In the genomic region with DNA sequence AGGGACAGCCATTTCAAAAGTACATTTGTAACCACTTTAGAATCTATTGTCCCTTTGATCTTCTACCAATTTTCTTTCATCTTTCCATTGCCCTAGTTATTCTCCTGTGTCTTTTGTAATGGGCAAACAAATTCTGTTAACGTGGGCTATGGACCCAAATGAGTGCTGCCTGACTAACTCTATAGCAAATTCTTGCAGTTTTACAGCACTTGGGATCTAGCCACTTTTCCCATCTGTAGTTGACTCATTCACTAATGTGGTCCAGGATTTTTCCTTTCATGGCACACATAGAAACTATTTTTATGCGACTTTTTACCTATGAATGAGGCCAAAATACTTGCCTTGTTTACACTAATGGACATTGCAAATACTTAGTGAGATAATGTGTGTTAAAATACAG, we compare ENCODE assay signal across 30 cellular contexts. TPM values are rescaled to one million over a fixed set of nuclear protein-coding genes. Genes with fewer than 3 reads are reported as not detected.
A peak's percentile ranks its signal among the peaks of the same experiment; 100 is the strongest.
DNase-seq lines count a peak whose midpoint lies in the region; ATAC-seq and TF ChIP-seq lines count a peak whose summit lies in the region.
"Had no signal": no experiment of that assay in that cellular context is flagged by ENCODE, and none has a peak within 500 bp of the region (broad histone marks: within the 10 kb centered on the region; RNA-seq: fewer than 3 reads in every experiment).

No MANE protein-coding gene starts in this region.

- no peaks in the 10 kb centered on the region for H3K4me1 ChIP-seq in testis
- no peaks in the 10 kb centered on the region for H3K4me1 ChIP-seq in heart left ventricle
- H3K4me1 ChIP-seq: gastroesophageal sphincter, left lung, sigmoid colon had no signal

- H3K9me3 ChIP-seq in testis (no peaks in the 10 kb centered on the region), heart left ventricle (no peaks in the 10 kb centered on the region)
- H3K9me3 ChIP-seq: gastroesophageal sphincter, HAP-1, left lung, sigmoid colon had no signal

- no peak overlapping the region for H3K4me3 ChIP-seq in AG09309 (ENCODE audit: control insufficient read depth, low read depth, low read length)
- H3K4me3 ChIP-seq in astrocyte of the spinal cord (ENCODE audit: low read depth, low read length), result no peak overlapping the region
- no peak overlapping the region for H3K4me3 ChIP-seq in testis
- H3K4me3 ChIP-seq in heart left ventricle, result no peak overlapping the region
- H3K4me3 ChIP-seq: gastroesophageal sphincter, HAP-1, left lung, sigmoid colon had no signal

- no peaks in the 10 kb centered on the region for H3K36me3 ChIP-seq in testis (ENCODE audit: low read depth, missing control alignments)
- no peaks in the 10 kb centered on the region for H3K36me3 ChIP-seq in heart left ventricle
- H3K36me3 ChIP-seq: gastroesophageal sphincter, HAP-1, left lung, sigmoid colon had no signal

- H3K27me3 ChIP-seq in testis (no peaks in the 10 kb centered on the region), heart left ventricle (no peaks in the 10 kb centered on the region)
- H3K27me3 ChIP-seq: gastroesophageal sphincter, left lung, sigmoid colon had no signal

- peak; percentile 29 for DNase-seq in AG09309 (ENCODE audit: low read depth)
- DNase-seq in GM03348 (ENCODE audit: low spot score), result peak; percentile 47
- DNase-seq in M059J (ENCODE audit: low read depth), result peak; percentile 9
- peak; percentile 65 for DNase-seq in astrocyte of the spinal cord (ENCODE audit: low read depth, low spot score)
- no peak for DNase-seq in posterior vena cava (ENCODE audit: low spot score)
- no peak for DNase-seq in SIG-M5 (lab: John Stamatoyannopoulos, UW)
- DNase-seq in testis, result no peak
- DNase-seq in heart left ventricle, result no peak
- DNase-seq: ACHN; activated CD4-positive, alpha-beta T cell treated with anti-CD3 and anti-CD28 coated beads, Interleukin-2, amount 50 U/mL, for 48 hours; activated CD4-positive, CD25-positive, alpha-beta regulatory T cell; activated CD8-positive, alpha-beta memory T cell treated with anti-CD3 and anti-CD28 coated beads, Interleukin-2, amount 50 U/mL, for 4 hours; anterior cingulate cortex; CD4-positive, CD25-positive, alpha-beta regulatory T cell; central memory CD4-positive, alpha-beta T cell; left lung; mesendoderm; NCI-H1436 treated with DMSO at 0.1 percent for 48 hours; NCI-H2171 treated with DMSO at 0.1 percent for 48 hours; NCI-H526; SHP77 treated with DMSO at 0.1 percent for 48 hours; sigmoid colon; stimulated activated CD4-positive, alpha-beta T cell treated with anti-CD3 and anti-CD28 coated beads, Interleukin-4, amount 100 ng/mL, for 24 hours had no signal

- no peak overlapping the region for H3K27ac ChIP-seq in testis
- no peak overlapping the region for H3K27ac ChIP-seq in heart left ventricle
- H3K27ac ChIP-seq: gastroesophageal sphincter, KMS-11, left lung, sigmoid colon had no signal

- in situ Hi-C loops in astrocyte of the spinal cord (cut with HindIII; ENCODE audit: low sequenced_read_pairs), result no loop called here

- TF ChIP-seq CTCF in AG09309 (IDR thresholded peaks at IDR 0.05; ENCODE audit: control insufficient read depth, insufficient read depth, low read depth, low read length, missing control alignments), result no peak
- no peak for TF ChIP-seq CTCF in astrocyte of the spinal cord (IDR thresholded peaks at IDR 0.05; ENCODE audit: low read depth, low read length)
- TF ChIP-seq CTCF in testis (IDR thresholded peaks at IDR 0.05), result no peak
- TF ChIP-seq CTCF in heart left ventricle (IDR thresholded peaks at IDR 0.05), result no peak

- no peak for ATAC-seq in heart left ventricle
- ATAC-seq: activated naive CD4-positive, alpha-beta T cell treated with anti-CD3 and anti-CD28 coated beads, Interleukin-2, amount 50 U/mL, for 72 hours; activated T-helper 17 cell treated with anti-CD3 and anti-CD28 coated beads, Interleukin-2, amount 50 U/mL, for 72 hours; gastroesophageal sphincter; left lung; stimulated activated effector memory CD8-positive, alpha-beta T cell treated with anti-CD3 and anti-CD28 coated beads, Interleukin-12 subunit alpha, Interleukin-12 subunit beta, amount 100 ng/mL, for 72 hours had no signal

- 62 to 75% methylated on average over 2 of the region's 2 CpGs for WGBS in testis, 2 donors
- WGBS in heart left ventricle, 4 donors, result 62 to 64% (median 63%) methylated on average over 2 of the region's 2 CpGs

- TF ChIP-seq POLR2A in testis (IDR thresholded peaks at IDR 0.05) (no peak), heart left ventricle (IDR thresholded peaks at IDR 0.05) (no peak)

- intact Hi-C loops in posterior vena cava (cut with DNase I) (no loop called here), testis (cut with DNase I; ENCODE audit: low total_unique reads) (no loop called here), heart left ventricle (cut with DNase I) (no loop called here)

RNA-seq across cellular contexts. Expression of a gene that starts 52.0 kb away (rescaled TPM):
- 0.12 and 2.4 TPM in 2 replicates for total RNA-seq in M059J (2014; rRNA removed; shearing (Covaris generic))
- total RNA-seq in posterior vena cava (1 to 10 TPM; 1.5 to 1.7 TPM), testis (10 to 100 TPM; 12.4 to 23.5 TPM), heart left ventricle (1 to 10 TPM; 1.2 to 7.0 (median 5.1) TPM)
- polyA plus RNA-seq in testis (ENCODE audit: insufficient read depth, low read depth, low replicate concordance) (1.1 TPM), heart left ventricle (1 to 10 TPM in 1 of 2 donors, under 1 TPM in 1; 0.33 to 3.4 TPM)
- total RNA-seq: activated naive CD4-positive, alpha-beta T cell treated with anti-CD3 and anti-CD28 coated beads, Interleukin-2, amount 50 U/mL, for 72 hours; CD4-positive, CD25-positive, alpha-beta regulatory T cell; Daoy had no signal
- polyA plus RNA-seq: CD4-positive, CD25-positive, alpha-beta regulatory T cell had no signal

Comparison
In these comparisons a context has a peak if more than half of its experiments do, and no peak if none do; other contexts are left out.
1. DNase-seq: peak in AG09309 (single experiment), GM03348 (single experiment), M059J (single experiment) and astrocyte of the spinal cord (single experiment); none in posterior vena cava (single experiment), SIG-M5 (single experiment), testis (single experiment) and heart left ventricle (0 of 5).